In genomic region chr17:41810659-41811548, GRCh38 we compare ENCODE assay signal across 6 cellular contexts. TPM values are rescaled to one million over a fixed set of nuclear protein-coding genes. Genes with fewer than 3 reads are reported as not detected.
DNase-seq lines count a peak whose midpoint lies in the region; ATAC-seq, FAIRE-seq and TF ChIP-seq lines count a peak whose summit lies in the region.

No MANE protein-coding gene starts in this region.

- H3K9ac ChIP-seq in neural cell (ENCODE audit: low read length) = peak overlapping the region; percentile 83

- no peaks in the 10 kb centered on the region for H3K9me2 ChIP-seq in neural cell (ENCODE audit: insufficient read depth, low read length)

- peaks cover 3% of the 10 kb centered on the region for H3K79me2 ChIP-seq in neural cell (replicated peaks; ENCODE audit: insufficient read depth, low read length)

- no peaks in the 10 kb centered on the region for H3K9me3 ChIP-seq in neural cell (ENCODE audit: low read length)

- H3K27me3 Mint-ChIP-seq in brain = peaks cover 10% of the 10 kb centered on the region

- peak overlapping the region; percentile 51 for H3K4me2 ChIP-seq in neural cell (ENCODE audit: low read length)

- peaks cover 41% of the 10 kb centered on the region for H3K4me1 Mint-ChIP-seq in brain

- H3K4me3 Mint-ChIP-seq in brain = peak overlapping the region; percentile 81 to 100 (median 84)

- H3K9me3 Mint-ChIP-seq in brain = no peaks in the 10 kb centered on the region

- FAIRE-seq in D721Med (lab: Jason Lieb, UNC) = no peak

- DNase-seq in NAMALWA (ENCODE audit: low spot score) (no peak), D721Med (ENCODE audit: insufficient read length, low spot score) (no peak), activated gamma-delta T cell treated with Interleukin-2 at 50 U/mL for 16 hours (no peak)

- H3K27me3 ChIP-seq in neural cell (ENCODE audit: insufficient read depth, low read depth, low read length) = no peaks in the 10 kb centered on the region

- H3K27ac ChIP-seq in neural cell (ENCODE audit: low read length) = peak overlapping the region; percentile 66

- no peak for TF ChIP-seq EP300 in neural cell (conservative IDR thresholded peaks at IDR 0.05; ENCODE audit: poor library complexity, severe bottlenecking)

- H2AFZ ChIP-seq in neural cell (ENCODE audit: low read depth, low read length) = peak overlapping the region; percentile 56

- no peaks in the 10 kb centered on the region for H4K20me1 ChIP-seq in neural cell (ENCODE audit: insufficient read depth)

- peak overlapping the region; percentile 81 for H3K4me3 ChIP-seq in neural cell (ENCODE audit: low read length)

- H3K36me3 Mint-ChIP-seq in brain = peaks cover 24% of the 10 kb centered on the region

- H3K27ac Mint-ChIP-seq in brain = peak overlapping the region in 3 of 5 experiments; percentile 67 to 75 (median 74)

- ATAC-seq in HG03432 (IDR thresholded peaks at IDR 0.05; ENCODE audit: unreplicated experiment) = peak; percentile 7

- no peaks in the 10 kb centered on the region for H3K36me3 ChIP-seq in neural cell (ENCODE audit: insufficient read depth, low read length)

- TF ChIP-seq RAD21 in neural cell (conservative IDR thresholded peaks at IDR 0.05) = no peak

- TF ChIP-seq CTCF in brain (conservative IDR thresholded peaks at IDR 0.05) = no peak
- no peak for TF ChIP-seq CTCF in neural cell (IDR thresholded peaks at IDR 0.05; ENCODE audit: poor library complexity, severe bottlenecking)
- TF ChIP-seq CTCF in D721Med (IDR thresholded peaks at IDR 0.05; ENCODE audit: insufficient read depth, missing control alignments) = no peak

- H3F3A ChIP-seq in neural cell (ENCODE audit: insufficient read depth, low read length, poor library complexity, severe bottlenecking) = no peaks in the 10 kb centered on the region

TF ChIP-seq in neural cell, 6 proteins besides CTCF, POLR2A, EP300 and RAD21:
- TF ChIP-seq MXI1 (conservative IDR thresholded peaks at IDR 0.05; ENCODE audit: poor library complexity, severe bottlenecking) (no peak), SMC3 (conservative IDR thresholded peaks at IDR 0.05; ENCODE audit: poor library complexity) (no peak), POLR2AphosphoS5 (IDR thresholded peaks at IDR 0.05) (no peak), TAF1 (IDR thresholded peaks at IDR 0.05; ENCODE audit: low read depth) (no peak), EZH2 (IDR thresholded peaks at IDR 0.05; ENCODE audit: borderline replicate concordance, insufficient read depth, low read length, poor library complexity, severe bottlenecking) (no peak), REST (IDR thresholded peaks at IDR 0.05; ENCODE audit: borderline replicate concordance) (no peak)
TF ChIP-seq in neural cell: peak in this region for 0.

RNA-seq across cellular contexts. Expression of gene P3H4, which starts 0.8 kb away (rescaled TPM):
- polyA plus RNA-seq in brain (ENCODE audit: insufficient read depth, low read depth, low replicate concordance) = 9.0 TPM
- 17.8 and 20.5 TPM in 2 replicates for polyA plus RNA-seq in neural cell
- polyA minus RNA-seq in neural cell = 17.0 and 20.7 TPM in 2 replicates

RNA-seq across cellular contexts. Expression of gene FKBP10, which starts 1.9 kb away (rescaled TPM):
- polyA plus RNA-seq in brain (ENCODE audit: insufficient read depth, low read depth, low replicate concordance) (20.6 TPM), neural cell (3.5 and 7.6 TPM in 2 replicates)
- polyA minus RNA-seq in neural cell = 2.9 and 3.1 TPM in 2 replicates

RNA-seq across cellular contexts. Expression of gene JUP, which starts 24.4 kb away (rescaled TPM):
- polyA plus RNA-seq in brain (ENCODE audit: insufficient read depth, low read depth, low replicate concordance) (195 TPM), neural cell (46.1 and 82.2 TPM in 2 replicates)
- polyA minus RNA-seq in neural cell = 102 and 125 TPM in 2 replicates

RNA-seq across cellular contexts. Expression of gene NT5C3B, which starts 25.1 kb away (rescaled TPM):
- polyA plus RNA-seq in brain (ENCODE audit: insufficient read depth, low read depth, low replicate concordance) (91.5 TPM), neural cell (272 and 281 TPM in 2 replicates)
- polyA minus RNA-seq in neural cell = 169 and 177 TPM in 2 replicates

RNA-seq across cellular contexts. Expression of gene KLHL10, which starts 26.7 kb away (rescaled TPM):
- polyA plus RNA-seq in brain (ENCODE audit: insufficient read depth, low read depth, low replicate concordance) (not detected), neural cell (0.22 TPM in 1 of 2 replicates, not detected in the other)
- not detected in 2 replicates for polyA minus RNA-seq in neural cell
